Comparison of ENCODE assay signal across 13 cellular contexts in genomic region chr11:70759846-70760245, GRCh38.
DNase-seq lines count a peak whose midpoint lies in the region; ATAC-seq and TF ChIP-seq lines count a peak whose summit lies in the region.
"Had no signal": no experiment of that assay in that cellular context is flagged by ENCODE, and none has a peak within 500 bp of the region (broad histone marks: within the 10 kb centered on the region; RNA-seq: fewer than 3 reads in every experiment).

No MANE protein-coding gene starts in this region.

- H3K27me3 ChIP-seq in trophoblast cell (ENCODE audit: insufficient read depth, low read length), result no peaks in the 10 kb centered on the region

- H2BK120ac ChIP-seq in trophoblast cell (ENCODE audit: insufficient read depth, low read length, poor library complexity), result no peak overlapping the region

- H3K14ac ChIP-seq in trophoblast cell (ENCODE audit: low read length), result no peak overlapping the region

- H3K9me3 Mint-ChIP-seq in type B pancreatic cell, result no peaks in the 10 kb centered on the region

- H3K4me1 ChIP-seq in trophoblast cell (ENCODE audit: control insufficient read depth in 1 of 2, insufficient read depth in 2 of 2, low read length in 2 of 2), result no peaks in the 10 kb centered on the region

- DNase-seq in trophoblast cell (peak; percentile 41 to 52), type B pancreatic cell (ENCODE audit: extremely low spot score, unreplicated experiment) (no peak), HPDE6-E6E7 (ENCODE audit: extremely low spot score) (no peak)
- DNase-seq: C1 segment of cervical spinal cord; Calu3; CD4-positive, alpha-beta memory T cell; COR-L47; DMS53; GF-D8; HCEC 1CT had no signal

- H2AFZ ChIP-seq in trophoblast cell (ENCODE audit: insufficient read depth, low read length, poor library complexity), result no peak overlapping the region

- no peak overlapping the region for H3K23ac ChIP-seq in trophoblast cell (ENCODE audit: low read length)

- peak overlapping the region; percentile 39 for H3K27ac Mint-ChIP-seq in type B pancreatic cell
- H3K27ac Mint-ChIP-seq: CD4-positive, alpha-beta memory T cell had no signal

- no peaks in the 10 kb centered on the region for H3K79me2 ChIP-seq in trophoblast cell (ENCODE audit: control insufficient read depth, insufficient read depth, low read length, poor library complexity)

- H3K36me3 ChIP-seq in trophoblast cell (ENCODE audit: control insufficient read depth in 1 of 2, insufficient read depth in 2 of 2, low read length in 2 of 2), result peaks cover 1 to 2% of the 10 kb centered on the region in 2 experiments

- H2BK12ac ChIP-seq in trophoblast cell (ENCODE audit: low read length), result no peak overlapping the region

- H4K91ac ChIP-seq in trophoblast cell (ENCODE audit: low read depth, low read length), result no peak overlapping the region

- no peak overlapping the region for H3K4ac ChIP-seq in trophoblast cell (ENCODE audit: low read depth, low read length)

- no peak for TF ChIP-seq CTCF in type B pancreatic cell (conservative IDR thresholded peaks at IDR 0.05)

- H3K18ac ChIP-seq in trophoblast cell (ENCODE audit: low read length), result no peak overlapping the region

- no peak overlapping the region for H4K12ac ChIP-seq in trophoblast cell (ENCODE audit: low read depth, low read length)

- H3K36me3 Mint-ChIP-seq in type B pancreatic cell, result no peaks in the 10 kb centered on the region
- H3K36me3 Mint-ChIP-seq: CD4-positive, alpha-beta memory T cell had no signal

- peaks cover 5% of the 10 kb centered on the region for H3K9me3 ChIP-seq in trophoblast cell (ENCODE audit: insufficient read depth, low read depth, low read length)

- no peak overlapping the region for H4K8ac ChIP-seq in trophoblast cell (ENCODE audit: low read depth, low read length)

- H2AK5ac ChIP-seq in trophoblast cell (ENCODE audit: low read length), result no peak overlapping the region

- H2BK5ac ChIP-seq in trophoblast cell (ENCODE audit: low read depth, low read length, poor library complexity), result no peak overlapping the region

- H3K4me3 Mint-ChIP-seq in type B pancreatic cell, result no peak overlapping the region
- H3K4me3 Mint-ChIP-seq: CD4-positive, alpha-beta memory T cell had no signal

- no peak overlapping the region for H3K27ac ChIP-seq in trophoblast cell (ENCODE audit: low read depth, low read length)

- no peak overlapping the region for H3K9ac ChIP-seq in trophoblast cell (ENCODE audit: low read length)

- H3K27me3 Mint-ChIP-seq in type B pancreatic cell, result no peaks in the 10 kb centered on the region

- H3K4me1 Mint-ChIP-seq in type B pancreatic cell (ENCODE audit: unreplicated experiment), result no peaks in the 10 kb centered on the region
- H3K4me1 Mint-ChIP-seq: CD4-positive, alpha-beta memory T cell had no signal

- H3K79me1 ChIP-seq in trophoblast cell (ENCODE audit: low read length), result no peaks in the 10 kb centered on the region

- ATAC-seq in esophagus mucosa (peak; percentile 9), HG02938 (IDR thresholded peaks at IDR 0.05; ENCODE audit: unreplicated experiment) (no peak), GM18517 (IDR thresholded peaks at IDR 0.05; ENCODE audit: unreplicated experiment) (no peak)

- H3K4me2 ChIP-seq in trophoblast cell (ENCODE audit: low read length), result no peak overlapping the region

- H3K4me3 ChIP-seq in trophoblast cell (ENCODE audit: low read depth, low read length), result no peak overlapping the region

- WGBS in trophoblast cell (ENCODE audit: extremely low coverage, insufficient coverage, insufficient read length), result no CpG with 5 or more reads among the region's 8 CpGs

Comparison
In these comparisons a context has a peak if more than half of its experiments do, and no peak if none do; other contexts are left out.
1. DNase-seq: peak in trophoblast cell (2 of 2); none in type B pancreatic cell (single experiment) and HPDE6-E6E7 (single experiment).